ENCODE assay signal across 1 cellular context in genomic region chr5:67144183-67144639, GRCh38.
TF ChIP-seq lines count a peak whose summit lies in the region.

No MANE protein-coding gene starts in this region.

TF ChIP-seq in HepG2, 621 proteins besides CTCF, POLR2A, EP300 and RAD21 (continued from another document and continues in another):
- TF ChIP-seq TBX3 (IDR thresholded peaks at IDR 0.05; ENCODE audit: borderline replicate concordance) (peak; percentile 35; the same call in 1 of the 2 replicates), HNF1A (IDR thresholded peaks at IDR 0.05; ENCODE audit: low read depth) (peak; percentile 90), HNF1A (CRISPR knock-in tag; IDR thresholded peaks at IDR 0.05; ENCODE audit: borderline replicate concordance) (peak; percentile 92; the same call in 1 of the 2 replicates), HINFP (CRISPR knock-in tag; IDR thresholded peaks at IDR 0.05; ENCODE audit: low read depth) (no peak), HOMEZ (CRISPR knock-in tag; IDR thresholded peaks at IDR 0.05; ENCODE audit: low read depth) (0 out of 2 replicates have a peak, but pooled peaks have one; percentile 40), GPN1 (CRISPR knock-in tag; IDR thresholded peaks at IDR 0.05; ENCODE audit: borderline replicate concordance) (no peak), ATF7-NPFF (CRISPR knock-in tag; IDR thresholded peaks at IDR 0.05; ENCODE audit: low read depth) (no peak), ZNF264 (CRISPR knock-in tag; IDR thresholded peaks at IDR 0.05) (peak; percentile 60; the same call in 1 of the 2 replicates), RXRB (CRISPR knock-in tag; IDR thresholded peaks at IDR 0.05; ENCODE audit: borderline replicate concordance) (peak; percentile 65; the same call in 1 of the 2 replicates), ZFP91 (CRISPR knock-in tag; IDR thresholded peaks at IDR 0.05; ENCODE audit: borderline replicate concordance) (no peak), TEAD3 (CRISPR knock-in tag; optimal IDR thresholded peaks at IDR 0.05; ENCODE audit: borderline replicate concordance) (peak; percentile 23), TCF7 (IDR thresholded peaks at IDR 0.05; ENCODE audit: low read depth) (peak; percentile 37), ZHX1 (CRISPR knock-in tag; IDR thresholded peaks at IDR 0.05; ENCODE audit: low read depth) (0 out of 2 replicates have a peak, but pooled peaks have one; percentile 32), NFATC3 (CRISPR knock-in tag; IDR thresholded peaks at IDR 0.05) (no peak), REST (IDR thresholded peaks at IDR 0.05; ENCODE audit: borderline replicate concordance in 1 of 2, low read depth in 1 of 2, low read length in 2 of 2) (no peak), PBX3 (CRISPR knock-in tag; IDR thresholded peaks at IDR 0.05; ENCODE audit: borderline replicate concordance) (no peak), ZMYM2 (CRISPR knock-in tag; IDR thresholded peaks at IDR 0.05) (no peak), SOX6 (IDR thresholded peaks at IDR 0.05) (no peak), SOX6 (CRISPR knock-in tag; IDR thresholded peaks at IDR 0.05) (peak; percentile 81), FOXP4 (CRISPR knock-in tag; IDR thresholded peaks at IDR 0.05) (peak; percentile 85), BCLAF1 (IDR thresholded peaks at IDR 0.05) (no peak), ZZZ3 (CRISPR knock-in tag; IDR thresholded peaks at IDR 0.05; ENCODE audit: borderline replicate concordance) (no peak), ZIK1 (CRISPR knock-in tag; IDR thresholded peaks at IDR 0.05; ENCODE audit: borderline replicate concordance, low read depth) (no peak), BRF2 (CRISPR knock-in tag; IDR thresholded peaks at IDR 0.05) (no peak), TCF12 (IDR thresholded peaks at IDR 0.05) (no peak), TCF12 (CRISPR knock-in tag; IDR thresholded peaks at IDR 0.05) (no peak), KDM3A (CRISPR knock-in tag; IDR thresholded peaks at IDR 0.05; ENCODE audit: low read depth) (no peak), ZNF547 (CRISPR knock-in tag; IDR thresholded peaks at IDR 0.05) (no peak), ZKSCAN1 (IDR thresholded peaks at IDR 0.05; ENCODE audit: low read length) (no peak), MATR3 (CRISPR knock-in tag; IDR thresholded peaks at IDR 0.05) (no peak), ZNF451 (CRISPR knock-in tag; IDR thresholded peaks at IDR 0.05) (no peak), HDAC1 (CRISPR knock-in tag; IDR thresholded peaks at IDR 0.05) (peak; percentile 85), ZNF567 (CRISPR knock-in tag; IDR thresholded peaks at IDR 0.05; ENCODE audit: borderline replicate concordance) (no peak), ZNF552 (CRISPR knock-in tag; IDR thresholded peaks at IDR 0.05; ENCODE audit: borderline replicate concordance) (no peak)
